ENCODE assay signal across 8 cellular contexts in the genomic region with DNA sequence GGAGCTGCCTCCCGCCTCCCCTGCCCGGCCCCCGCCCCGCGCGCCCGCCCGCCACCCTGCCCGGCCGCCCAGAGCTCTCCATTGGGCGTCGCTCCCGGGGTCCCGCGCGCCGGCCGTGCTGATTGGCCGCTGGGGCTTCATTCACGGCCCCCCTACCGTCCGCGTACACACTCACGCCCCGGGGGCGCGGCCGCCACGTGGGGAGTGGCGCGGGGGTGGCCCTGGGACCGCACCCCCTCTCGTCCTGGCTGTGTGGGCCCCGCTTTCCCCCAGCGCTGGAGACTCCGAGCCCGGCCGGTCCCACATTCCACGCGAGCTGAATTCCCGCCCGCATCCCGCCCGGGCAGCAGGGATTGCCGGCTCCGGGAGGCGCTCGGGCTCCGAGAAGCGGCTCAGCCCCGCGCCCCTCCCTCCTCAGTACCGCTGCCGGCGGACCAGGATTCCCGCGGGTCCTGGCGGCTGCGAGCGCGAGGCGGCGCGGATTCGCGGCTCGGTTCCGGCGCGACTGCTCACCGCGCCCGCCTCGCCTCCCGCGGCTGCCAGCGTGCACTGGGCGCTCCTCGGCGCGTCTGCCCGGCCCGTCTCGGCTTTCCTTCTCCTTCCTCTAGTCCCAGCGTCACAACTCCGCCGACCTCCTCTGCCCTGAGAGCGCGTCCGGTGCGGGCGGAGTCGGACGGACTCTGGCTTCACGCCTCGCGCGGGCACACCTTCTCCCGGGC. TPM values are rescaled to one million over a fixed set of nuclear protein-coding genes. Genes with fewer than 3 reads are reported as not detected.
DNase-seq lines count a peak whose midpoint lies in the region; ATAC-seq, FAIRE-seq and TF ChIP-seq lines count a peak whose summit lies in the region.

No MANE protein-coding gene starts in this region.

- H3K9me3 ChIP-seq in neural progenitor cell (ENCODE audit: low read depth), result no peaks in the 10 kb centered on the region
- H3K9me3 ChIP-seq in stomach, result no peaks in the 10 kb centered on the region

- H3F3A ChIP-seq in neural progenitor cell (ENCODE audit: low read depth), result peaks cover 53% of the 10 kb centered on the region

- TF ChIP-seq EP300 in stomach (IDR thresholded peaks at IDR 0.05), result no peak

- ATAC-seq in GM19395 (IDR thresholded peaks at IDR 0.05; ENCODE audit: unreplicated experiment) (peak; percentile 64), HG03558 (IDR thresholded peaks at IDR 0.05; ENCODE audit: extremely low read depth, unreplicated experiment) (peak; percentile 32)

- no peak overlapping the region for H3K27ac Mint-ChIP-seq in neural progenitor cell

- peak; percentile 92 for DNase-seq in Ammon's horn (ENCODE audit: low spot score)
- DNase-seq in RCC 7860 (ENCODE audit: low spot score), result peak; percentile 41
- DNase-seq in activated gamma-delta T cell treated with Interleukin-2 at 50 U/mL for 16 hours, result peak; percentile 72
- DNase-seq in foreskin melanocyte, result peak; percentile 63
- DNase-seq in neural progenitor cell (ENCODE audit: low spot score), result peak; percentile 91
- peak; percentile 83 for DNase-seq in stomach

- TF ChIP-seq CTCF in neural progenitor cell (IDR thresholded peaks at IDR 0.05) (peak; percentile 29), stomach (IDR thresholded peaks at IDR 0.05) (peak in 1 of 7 experiments; percentile 3)

- H3K27me3 ChIP-seq in neural progenitor cell, result no peaks in the 10 kb centered on the region
- H3K27me3 ChIP-seq in stomach, result peaks cover 36 to 89% (median 55%) of the 10 kb centered on the region in 3 donors

- TF ChIP-seq POLR2A in stomach (IDR thresholded peaks at IDR 0.05), result no peak

- H4K20me1 ChIP-seq in neural progenitor cell (ENCODE audit: low read depth), result peaks cover 86% of the 10 kb centered on the region

- H3K27ac ChIP-seq in neural progenitor cell (no peak overlapping the region), stomach (peak overlapping the region in 3 of 5 donors; percentile 66 to 83 (median 68))

- H3K4me1 ChIP-seq in neural progenitor cell, result peaks cover 55% of the 10 kb centered on the region
- peaks cover 32 to 40% (median 34%) of the 10 kb centered on the region in 4 donors for H3K4me1 ChIP-seq in stomach

- 0 to 1% (median 0%) methylated on average over 26 to 99 of the region's 99 CpGs for WGBS in stomach, 5 donors

- peaks cover 96% of the 10 kb centered on the region for H3K79me2 ChIP-seq in neural progenitor cell (ENCODE audit: low read depth)

- H3K4me3 Mint-ChIP-seq in neural progenitor cell, result peak overlapping the region; percentile 87

- H3K36me3 ChIP-seq in neural progenitor cell (no peaks in the 10 kb centered on the region), stomach (no peaks in the 10 kb centered on the region)

- H2AFZ ChIP-seq in neural progenitor cell (replicated peaks), result no peak overlapping the region

- H3K36me3 Mint-ChIP-seq in neural progenitor cell, result peaks cover 10% of the 10 kb centered on the region

- peaks cover 60% of the 10 kb centered on the region for H3K4me1 Mint-ChIP-seq in neural progenitor cell

- no peak overlapping the region for H3K9ac ChIP-seq in neural progenitor cell

- H3K9me3 Mint-ChIP-seq in neural progenitor cell, result no peaks in the 10 kb centered on the region

- peak overlapping the region; percentile 79 for H3K4me2 ChIP-seq in neural progenitor cell

- H3K4me3 ChIP-seq in neural progenitor cell (peak overlapping the region; percentile 71), stomach (peak overlapping the region; percentile 62 to 77 (median 69))

- FAIRE-seq in RCC 7860 (lab: Jason Lieb, UNC), result no peak

- H3K27me3 Mint-ChIP-seq in neural progenitor cell (ENCODE audit: insufficient read depth, low read depth), result peaks cover 43% of the 10 kb centered on the region

- intact Hi-C loops in stomach (cut with DNase I; ENCODE audit: low total_unique reads), result no loop called here

RNA-seq across cellular contexts. Expression of a gene that starts 0.5 kb away (rescaled TPM):
- 16.5 and 44.6 TPM in 2 replicates for total RNA-seq in neural progenitor cell (ENCODE audit: low replicate concordance)
- total RNA-seq in stomach, result not detected
- polyA plus RNA-seq in stomach, result under 1 TPM in 1 of 3 donors, not detected in 2; 0.20 TPM

RNA-seq across cellular contexts. Expression of a gene that starts 34.5 kb away (rescaled TPM):
- total RNA-seq in neural progenitor cell (ENCODE audit: low replicate concordance) (52.4 and 86.0 TPM in 2 replicates), stomach (10 to 100 TPM in 3 of 5 donors, 1 to 10 TPM in 2; 1.4 to 43.7 (median 10.3) TPM)
- 10 to 100 TPM; 22.1 to 24.5 (median 23.1) TPM for polyA plus RNA-seq in stomach

RNA-seq across cellular contexts. Expression of a gene that starts 41.7 kb away (rescaled TPM):
- 8.1 and 21.5 TPM in 2 replicates for total RNA-seq in neural progenitor cell (ENCODE audit: low replicate concordance)
- 10 to 100 TPM in 2 of 5 donors, 1 to 10 TPM in 2, under 1 TPM in 1; 0.58 to 30.4 (median 9.5) TPM for total RNA-seq in stomach
- 10 to 100 TPM; 18.1 to 28.2 (median 21.7) TPM for polyA plus RNA-seq in stomach

RNA-seq across cellular contexts. Expression of a gene that starts 57.2 kb away (rescaled TPM):
- total RNA-seq in neural progenitor cell (ENCODE audit: low replicate concordance) (120 and 172 TPM in 2 replicates), stomach (100 to 1,000 TPM in 1 of 5 donors, 10 to 100 TPM in 3, 1 to 10 TPM in 1; 8.2 to 102 (median 72.3) TPM)
- polyA plus RNA-seq in stomach, result 10 to 100 TPM; 17.1 to 19.9 (median 18.6) TPM

Comparison
In these comparisons a context has a peak if more than half of its experiments do, and no peak if none do; other contexts are left out.
1. DNase-seq: peak in every context shown above with its lines; median percentile 92 in Ammon's horn; 91 in neural progenitor cell; 83 in stomach; 72 in activated gamma-delta T cell treated with Interleukin-2 at 50 U/mL for 16 hours; 63 in foreskin melanocyte; 41 in RCC 7860.
2. RNA of a gene that starts 0.5 kb away (total RNA-seq): 16.5 to 44.6 TPM in neural progenitor cell; not detected in stomach; every median in the first group is over 10 times any median in the second.